In genomic region chr1:25543106-25543424, GRCh38 we compare ENCODE assay signal across 8 cellular contexts. TPM values are rescaled to one million over a fixed set of nuclear protein-coding genes. Genes with fewer than 3 reads are reported as not detected.
DNase-seq lines count a peak whose midpoint lies in the region; ATAC-seq and TF ChIP-seq lines count a peak whose summit lies in the region.

No MANE protein-coding gene starts in this region.

- H3K4me1 ChIP-seq in colonic mucosa = peaks cover 8% of the 10 kb centered on the region

- peak overlapping the region; percentile 67 for H3K27ac ChIP-seq in colonic mucosa

- H3K36me3 Mint-ChIP-seq in nephron progenitor cell (ENCODE audit: low read depth) = no peaks in the 10 kb centered on the region

- intact Hi-C loops in colonic mucosa (cut with DNase I) = no loop called here

- peaks cover 67% of the 10 kb centered on the region for H3K27me3 Mint-ChIP-seq in nephron progenitor cell (ENCODE audit: low read depth, poor library complexity)

- no peaks in the 10 kb centered on the region for H3K27me3 ChIP-seq in colonic mucosa

- ATAC-seq in activated CD4-positive, CD25-positive, alpha-beta regulatory T cell treated with anti-CD3 and anti-CD28 coated beads, Interleukin-2, amount 50 U/mL, for 24 hours = no peak

- no peaks in the 10 kb centered on the region for H3K9me3 ChIP-seq in colonic mucosa

- peak overlapping the region; percentile 75 for H3K4me3 ChIP-seq in AG04449 (ENCODE audit: low read depth, low read length)
- peak overlapping the region; percentile 88 for H3K4me3 ChIP-seq in colonic mucosa

- no peak for TF ChIP-seq RAD21 in Ishikawa (IDR thresholded peaks at IDR 0.05; ENCODE audit: low read depth)

- TF ChIP-seq CTCF in AG04449 (IDR thresholded peaks at IDR 0.05; ENCODE audit: insufficient read depth, low read length, missing control alignments) = no peak
- no peak for TF ChIP-seq CTCF in colonic mucosa (IDR thresholded peaks at IDR 0.05)
- no peak for TF ChIP-seq CTCF in nephron progenitor cell (IDR thresholded peaks at IDR 0.05)

- no peak overlapping the region for H3K9ac ChIP-seq in colonic mucosa (ENCODE audit: low read depth in 2 of 2, low read length in 2 of 2)

- H3K4me3 Mint-ChIP-seq in nephron progenitor cell = peak overlapping the region; percentile 67

- H3K4me1 Mint-ChIP-seq in nephron progenitor cell = peaks cover 9% of the 10 kb centered on the region

- DNase-seq in AG04449 (ENCODE audit: low read depth, low spot score) = no peak
- no peak for DNase-seq in colonic mucosa
- no peak for DNase-seq in nephron progenitor cell
- DNase-seq in UCSD-AML1 (lab: John Stamatoyannopoulos, UW; ENCODE audit: unreplicated experiment) = no peak
- no peak for DNase-seq in dedifferentiated amniotic fluid mesenchymal stem cell (ENCODE audit: extremely low spot score)
- no peak for DNase-seq in activated gamma-delta T cell (lab: John Stamatoyannopoulos, UW)

- POLR2A ChIA-PET in AG04449 (lab: Yijun Ruan, JAX) = interaction anchor here (0.5 to 0.7 kb wide), 2 partner anchors 11 to 41 kb away, joined by 3 to 4 read pairs; no protein-coding TSS in a partner anchor

- CTCF ChIA-PET in AG04449 (lab: Yijun Ruan, JAX) = interaction anchor here (1.0 to 1.5 kb wide), 2 partner anchors 22 kb away, joined by 4 to 5 read pairs; no protein-coding TSS in a partner anchor

- TF ChIP-seq EP300 in Ishikawa (IDR thresholded peaks at IDR 0.05; ENCODE audit: borderline replicate concordance) = no peak

- H3K27ac Mint-ChIP-seq in nephron progenitor cell = no peak overlapping the region

- no peaks in the 10 kb centered on the region for H3K9me3 Mint-ChIP-seq in nephron progenitor cell

- H3K36me3 ChIP-seq in colonic mucosa = no peaks in the 10 kb centered on the region

TF ChIP-seq in Ishikawa, 13 proteins besides CTCF, POLR2A, EP300 and RAD21:
- TF ChIP-seq EGR1 (IDR thresholded peaks at IDR 0.05) (peak; percentile 36; the same call in 1 of the 2 replicates), TCF12 (IDR thresholded peaks at IDR 0.05; ENCODE audit: low read depth) (no peak)

RNA-seq across cellular contexts. Expression of gene LDLRAP1, which starts 0.3 kb away (rescaled TPM):
- total RNA-seq in colonic mucosa = 10 to 100 TPM; 35.7 to 40.1 TPM
